1 cellular context compared by ENCODE assay signal in genomic region chr1:114026797-114027196, GRCh38.
TF ChIP-seq lines count a peak whose summit lies in the region.

No MANE protein-coding gene starts in this region.

TF ChIP-seq in SK-N-SH, 30 proteins besides CTCF, POLR2A, EP300 and RAD21 (continued from another document):
- TF ChIP-seq IRF3 (IDR thresholded peaks at IDR 0.05; ENCODE audit: low read depth, low read length): no peak
- no peak for TF ChIP-seq RCOR1 (IDR thresholded peaks at IDR 0.05; ENCODE audit: low read length)
- TF ChIP-seq FOSL2 (IDR thresholded peaks at IDR 0.05; ENCODE audit: borderline replicate concordance, low read depth): no peak
- TF ChIP-seq TCF12 (IDR thresholded peaks at IDR 0.05): no peak
